28 cellular contexts compared by ENCODE assay signal in the genomic region with DNA sequence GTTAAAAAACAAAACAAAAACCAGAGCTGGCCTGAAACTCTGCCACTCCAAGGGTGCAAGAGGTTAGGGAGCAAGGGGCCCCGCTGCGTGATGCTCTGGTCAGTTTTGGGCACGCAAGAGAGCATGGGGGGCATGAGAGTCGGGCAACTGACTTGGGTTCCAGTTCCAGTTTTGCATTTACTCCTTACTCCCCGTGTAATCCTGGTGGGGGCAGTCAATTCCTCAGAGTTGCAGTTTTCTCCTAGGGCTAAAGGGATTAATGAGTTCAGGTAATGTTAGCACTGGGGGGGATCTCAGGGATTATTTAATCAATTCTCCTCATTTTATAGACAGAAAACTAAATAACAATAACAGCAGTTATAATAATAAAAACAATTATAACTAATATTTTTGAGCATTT.
DNase-seq lines count a peak whose midpoint lies in the region; ATAC-seq, FAIRE-seq and TF ChIP-seq lines count a peak whose summit lies in the region.
"Had no signal": no experiment of that assay in that cellular context is flagged by ENCODE, and none has a peak within 500 bp of the region (broad histone marks: within the 10 kb centered on the region; RNA-seq: fewer than 3 reads in every experiment).

No MANE protein-coding gene starts in this region.

- H3K36me3 ChIP-seq in HepG2 (replicated peaks in 1 of 2; ENCODE audit: control insufficient read depth in 1 of 2, insufficient read depth in 2 of 2, low read length in 2 of 2): no peaks in the 10 kb centered on the region
- H3K36me3 ChIP-seq in right lobe of liver: no peaks in the 10 kb centered on the region
- H3K36me3 ChIP-seq in brain microvascular endothelial cell (replicated peaks): no peaks in the 10 kb centered on the region
- H3K36me3 ChIP-seq: colonic mucosa, HAP-1, lower lobe of right lung, pancreas, transverse colon had no signal

- H3K4me2 ChIP-seq in HepG2 (ENCODE audit: low read depth, low read length): no peak overlapping the region

- no peak overlapping the region for H2AFZ ChIP-seq in HepG2 (ENCODE audit: low read length)

- TF ChIP-seq CTCF in HepG2 (CRISPR knock-in tag; IDR thresholded peaks at IDR 0.05) (peak; percentile 30), right lobe of liver (IDR thresholded peaks at IDR 0.05) (no peak), brain microvascular endothelial cell (IDR thresholded peaks at IDR 0.05; ENCODE audit: low read depth, low read length, missing control alignments) (peak; percentile 50), fibroblast of the aortic adventitia (IDR thresholded peaks at IDR 0.05; ENCODE audit: insufficient read depth, low read length) (peak; percentile 14)

- no peak for TF ChIP-seq EP300 in HepG2 (IDR thresholded peaks at IDR 0.05; ENCODE audit: low read depth in 2 of 2, low read length in 2 of 2)
- TF ChIP-seq EP300 in HepG2 (CRISPR knock-in tag; IDR thresholded peaks at IDR 0.05; ENCODE audit: borderline replicate concordance): no peak

- no peak overlapping the region for H3K9ac ChIP-seq in HepG2 (ENCODE audit: insufficient read depth, low read depth, low read length)

- CTCF ChIA-PET in HepG2 (lab: Yijun Ruan, JAX; ENCODE audit: low intra/inter-chr PET ratio, low total read pairs): interaction anchor here (0.8 kb wide), 1 partner anchor 222 kb away, joined by 3 read pairs; no protein-coding TSS in a partner anchor
- CTCF ChIA-PET in activated CD8-positive, alpha-beta T cell treated with anti-CD3 and anti-CD28 coated beads, Interleukin-2, amount 10 ng/mL, durations not matched to agents 7 days and 5 days (lab: Charles Lee): interaction anchor here (1.5 kb wide), 1 partner anchor 222 kb away, joined by 4 read pairs; no protein-coding TSS in a partner anchor

- H3K4me1 ChIP-seq in HepG2 (ENCODE audit: insufficient read depth, low read length): no peaks in the 10 kb centered on the region
- no peaks in the 10 kb centered on the region for H3K4me1 ChIP-seq in right lobe of liver
- H3K4me1 ChIP-seq: colonic mucosa, lower lobe of right lung, transverse colon had no signal

- DNase-seq in HepG2 (ENCODE audit: low spot score) (no peak), right lobe of liver (no peak), brain microvascular endothelial cell (no peak), fibroblast of the aortic adventitia (ENCODE audit: low read depth) (no peak), ACHN (no peak), NK-92 (lab: John Stamatoyannopoulos, UW; ENCODE audit: unreplicated experiment) (no peak)
- no peak for DNase-seq in activated CD8-positive, alpha-beta T cell treated with anti-CD3 and anti-CD28 coated beads, Interleukin-2, amount 10 ng/mL, durations not matched to agents 7 days and 5 days
- DNase-seq in activated T-cell treated with anti-CD3 and anti-CD28 coated beads, Interleukin-2, amount 50 U/mL, for 72 hours: no peak
- DNase-seq: activated CD4-positive, alpha-beta T cell treated with anti-CD3 and anti-CD28 coated beads for 48 hours; activated gamma-delta T cell; activated naive CD8-positive, alpha-beta T cell treated with anti-CD3 and anti-CD28 coated beads, Interleukin-2, amount 10 ng/mL, durations not matched to agents 7 days and 5 days; activated T-cell treated with anti-CD3 and anti-CD28 coated beads, Interleukin-2, amount 50 U/mL, for 1 hour; colonic mucosa; GF-D8; glutamatergic neuron; kidney glomerular epithelial cell; lower lobe of right lung; mucosa of descending colon; NCI-H2029 treated with DMSO at 0.1 percent for 48 hours; NCI-H226; NCI-H748 treated with DMSO at 0.1 percent for 48 hours; pancreas; retina; transverse colon had no signal

- WGBS in HepG2 (ENCODE audit: low lambda C conversion rate): 79% methylated on average over 5 of the region's 5 CpGs
- WGBS in right lobe of liver (ENCODE audit: insufficient coverage, low coverage, low lambda C conversion rate, missing lambda C conversion rate): 51% methylated on average over 4 of the region's 5 CpGs

- H4K20me1 ChIP-seq in HepG2 (ENCODE audit: insufficient read depth, low read length): no peaks in the 10 kb centered on the region

- TF ChIP-seq RAD21 in HepG2 (CRISPR knock-in tag; IDR thresholded peaks at IDR 0.05): no peak

- in situ Hi-C loops in HepG2 (cut with HindIII; ENCODE audit: extremely low pct_ligation_motif_present, low pct_unique_long_range_greater_than_20kb): loop anchor here (5.0 kb wide), 1 partner anchor 222 kb away; no protein-coding TSS in a partner anchor
- in situ Hi-C loops in brain microvascular endothelial cell (cut with HindIII; ENCODE audit: low pct_ligation_motif_present, low sequenced_read_pairs): loop anchor here (25.0 kb wide), 1 partner anchor 217 kb away; no protein-coding TSS in a partner anchor
- in situ Hi-C loops in ACHN (cut with HindIII; ENCODE audit: low pct_ligation_motif_present, low pct_unique_long_range_greater_than_20kb, low sequenced_read_pairs): loop anchor here (25.0 kb wide), 1 partner anchor 217 kb away; no protein-coding TSS in a partner anchor

- POLR2A ChIA-PET in HepG2 (lab: Yijun Ruan, JAX): no interaction called here
- POLR2A ChIA-PET in activated CD8-positive, alpha-beta T cell treated with anti-CD3 and anti-CD28 coated beads, Interleukin-2, amount 10 ng/mL, durations not matched to agents 7 days and 5 days (lab: Charles Lee): no interaction called here

- H3K27ac ChIP-seq in HepG2 (ENCODE audit: extremely low read length, insufficient read depth, low read length) (no peak overlapping the region), right lobe of liver (no peak overlapping the region), brain microvascular endothelial cell (no peak overlapping the region)
- H3K27ac ChIP-seq: colonic mucosa, lower lobe of right lung, pancreas, transverse colon had no signal

- H3K27me3 ChIP-seq in HepG2 (ENCODE audit: control insufficient read depth in 1 of 2, insufficient read depth in 2 of 2, low read length in 2 of 2): no peaks in the 10 kb centered on the region
- H3K27me3 ChIP-seq in right lobe of liver: no peaks in the 10 kb centered on the region
- H3K27me3 ChIP-seq in brain microvascular endothelial cell (replicated peaks): no peaks in the 10 kb centered on the region
- H3K27me3 ChIP-seq: colonic mucosa, pancreas, transverse colon had no signal

- intact Hi-C loops in HepG2 (cut with micrococcal nuclease; ENCODE audit: unreplicated experiment) (no loop called here), right lobe of liver (cut with DNase I) (no loop called here)

- peaks cover 12% of the 10 kb centered on the region for H3K36me3 Mint-ChIP-seq in activated CD8-positive, alpha-beta T cell treated with anti-CD3 and anti-CD28 coated beads, Interleukin-2, amount 10 ng/mL, durations not matched to agents 7 days and 5 days (ENCODE audit: low read depth)
- no peaks in the 10 kb centered on the region for H3K36me3 Mint-ChIP-seq in activated T-cell treated with anti-CD3 and anti-CD28 coated beads, Interleukin-2, amount 50 U/mL, for 72 hours (ENCODE audit: insufficient read depth in 2 of 2)

- no peaks in the 10 kb centered on the region for H3K27me3 Mint-ChIP-seq in activated CD8-positive, alpha-beta T cell treated with anti-CD3 and anti-CD28 coated beads, Interleukin-2, amount 10 ng/mL, durations not matched to agents 7 days and 5 days (ENCODE audit: low read depth)
- no peaks in the 10 kb centered on the region for H3K27me3 Mint-ChIP-seq in activated T-cell treated with anti-CD3 and anti-CD28 coated beads, Interleukin-2, amount 50 U/mL, for 72 hours (ENCODE audit: low read depth)

- H3K79me2 ChIP-seq in HepG2 (ENCODE audit: insufficient read depth, low read length): no peaks in the 10 kb centered on the region

- FAIRE-seq in HepG2 (lab: Jason Lieb, UNC): no peak
- FAIRE-seq: K562, pancreas had no signal

- no peak overlapping the region for H3K4me3 Mint-ChIP-seq in activated CD8-positive, alpha-beta T cell treated with anti-CD3 and anti-CD28 coated beads, Interleukin-2, amount 10 ng/mL, durations not matched to agents 7 days and 5 days
- no peak overlapping the region for H3K4me3 Mint-ChIP-seq in activated T-cell treated with anti-CD3 and anti-CD28 coated beads, Interleukin-2, amount 50 U/mL, for 72 hours
- H3K4me3 Mint-ChIP-seq: nephron; T-helper 2 cell treated with Interferon-gamma antibody and Interleukin-4, amounts not matched to agents 5 μg/mL and 100 μg/mL, for 36 hours had no signal

- no peaks in the 10 kb centered on the region for H3K9me3 Mint-ChIP-seq in activated CD8-positive, alpha-beta T cell treated with anti-CD3 and anti-CD28 coated beads, Interleukin-2, amount 10 ng/mL, durations not matched to agents 7 days and 5 days (ENCODE audit: insufficient read depth)
- H3K9me3 Mint-ChIP-seq in activated T-cell treated with anti-CD3 and anti-CD28 coated beads, Interleukin-2, amount 50 U/mL, for 72 hours: no peaks in the 10 kb centered on the region
- H3K9me3 Mint-ChIP-seq: activated naive CD8-positive, alpha-beta T cell treated with anti-CD3 and anti-CD28 coated beads, Interleukin-2, amount 10 ng/mL, durations not matched to agents 7 days and 5 days; nephron; T-helper 2 cell treated with Interferon-gamma antibody and Interleukin-4, amounts not matched to agents 5 μg/mL and 100 μg/mL, for 36 hours had no signal

- H3K27ac Mint-ChIP-seq in activated CD8-positive, alpha-beta T cell treated with anti-CD3 and anti-CD28 coated beads, Interleukin-2, amount 10 ng/mL, durations not matched to agents 7 days and 5 days: no peak overlapping the region
- no peak overlapping the region for H3K27ac Mint-ChIP-seq in activated T-cell treated with anti-CD3 and anti-CD28 coated beads, Interleukin-2, amount 50 U/mL, for 72 hours
- H3K27ac Mint-ChIP-seq: nephron; T-helper 2 cell treated with Interferon-gamma antibody and Interleukin-4, amounts not matched to agents 5 μg/mL and 100 μg/mL, for 36 hours had no signal

- H3K9me3 ChIP-seq in HepG2 (ENCODE audit: low read length) (no peaks in the 10 kb centered on the region), right lobe of liver (no peaks in the 10 kb centered on the region)
- H3K9me3 ChIP-seq: colonic mucosa, HAP-1, lower lobe of right lung, mucosa of descending colon, pancreas, transverse colon had no signal

- no TSS peak for BruUV-seq in HepG2 (replicated peaks; lab: Mats Ljungman, UMichigan)

- H3K4me3 ChIP-seq in HepG2 (replicated peaks in 1 of 3; ENCODE audit: insufficient read depth in 1 of 3, low read depth in 2 of 3, low read length in 3 of 3) (no peak overlapping the region), right lobe of liver (no peak overlapping the region), brain microvascular endothelial cell (ENCODE audit: low read depth, low read length) (no peak overlapping the region), fibroblast of the aortic adventitia (ENCODE audit: low read depth, low read length) (no peak overlapping the region)
- H3K4me3 ChIP-seq: colonic mucosa, HAP-1, K562, lower lobe of right lung, mucosa of descending colon, pancreas, transverse colon had no signal

- peaks cover 36% of the 10 kb centered on the region for H3K4me1 Mint-ChIP-seq in activated CD8-positive, alpha-beta T cell treated with anti-CD3 and anti-CD28 coated beads, Interleukin-2, amount 10 ng/mL, durations not matched to agents 7 days and 5 days (ENCODE audit: low read depth)
- H3K4me1 Mint-ChIP-seq in activated T-cell treated with anti-CD3 and anti-CD28 coated beads, Interleukin-2, amount 50 U/mL, for 72 hours (ENCODE audit: low read depth): peaks cover 7% of the 10 kb centered on the region
- H3K4me1 Mint-ChIP-seq: nephron had no signal

- no peak for TF ChIP-seq POLR2A in HepG2 (IDR thresholded peaks at IDR 0.05; ENCODE audit: insufficient read depth in 1 of 2, low read depth in 2 of 2, low read length in 2 of 2)
- TF ChIP-seq POLR2A in right lobe of liver (IDR thresholded peaks at IDR 0.05): no peak

- ATAC-seq in HepG2 (no peak), right lobe of liver (no peak)
- no peak for ATAC-seq in activated CD8-positive, alpha-beta T cell treated with anti-CD3 and anti-CD28 coated beads, Interleukin-2, amount 10 ng/mL, durations not matched to agents 7 days and 5 days
- ATAC-seq in activated T-cell treated with anti-CD3 and anti-CD28 coated beads, Interleukin-2, amount 50 U/mL, for 72 hours (replicated peaks in 1 of 2): no peak
- ATAC-seq: K562, lower lobe of right lung, mucosa of descending colon, pancreas had no signal

Comparison
In these comparisons a context has a peak if more than half of its experiments do, and no peak if none do; other contexts are left out.
1. CTCF ChIP-seq: peak in HepG2 (single experiment), brain microvascular endothelial cell (single experiment) and fibroblast of the aortic adventitia (single experiment); none in right lobe of liver (0 of 4).